ENCODE assay signal across 1 cellular context in genomic region chr11:34593085-34593484, GRCh38.
A peak's percentile ranks its signal among the peaks of the same experiment; 100 is the strongest.
TF ChIP-seq lines count a peak whose summit lies in the region.

No MANE protein-coding gene starts in this region.

TF ChIP-seq in K562, 482 proteins besides CTCF, POLR2A, EP300 and RAD21:
- TF ChIP-seq TRIM24 (IDR thresholded peaks at IDR 0.05) (peak in 1 of 2 experiments; percentile 39; a peak in 1 of 4 replicates), CBX3 (IDR thresholded peaks at IDR 0.05; ENCODE audit: borderline replicate concordance in 1 of 2, low read length in 2 of 2) (peak in 1 of 2 experiments; percentile 48; a peak in 1 of 3 replicates), ZBTB49 (CRISPR knock-in tag; IDR thresholded peaks at IDR 0.05; ENCODE audit: borderline replicate concordance) (no peak), RBM25 (IDR thresholded peaks at IDR 0.05; ENCODE audit: low read depth, low read length, severe bottlenecking) (peak; percentile 3), ATF3 (IDR thresholded peaks at IDR 0.05) (no peak), ATF3 (CRISPR knock-in tag; conservative IDR thresholded peaks at IDR 0.05) (no peak), FUS (optimal IDR thresholded peaks at IDR 0.05; ENCODE audit: low read depth, low read length) (no peak), YBX1 (IDR thresholded peaks at IDR 0.05) (no peak), ZNF197 (CRISPR knock-in tag; IDR thresholded peaks at IDR 0.05; ENCODE audit: low read depth) (no peak), HEY1 (CRISPR knock-in tag; IDR thresholded peaks at IDR 0.05; ENCODE audit: borderline replicate concordance) (no peak), TCF7L2 (IDR thresholded peaks at IDR 0.05; ENCODE audit: low read depth, low read length) (no peak)
